In genomic region chr4:186560647-186561046, GRCh38 we compare ENCODE assay signal across 4 cellular contexts. TPM values are rescaled to one million over a fixed set of nuclear protein-coding genes. Genes with fewer than 3 reads are reported as not detected.
"Had no signal": no experiment of that assay in that cellular context is flagged by ENCODE, and none has a peak within 500 bp of the region (broad histone marks: within the 10 kb centered on the region; RNA-seq: fewer than 3 reads in every experiment).

No MANE protein-coding gene starts in this region.

- H3K4me3 ChIP-seq: GM12878 had no signal

- DNase-seq: GDM1, GF-D8 had no signal

- ATAC-seq: GM12878 had no signal

RNA-seq across cellular contexts. Expression of gene MTNR1A, which starts 5.3 kb away (rescaled TPM):
- total RNA-seq: G401, GM12878 had no signal
